Comparison of ENCODE assay signal across 17 cellular contexts in the genomic region with DNA sequence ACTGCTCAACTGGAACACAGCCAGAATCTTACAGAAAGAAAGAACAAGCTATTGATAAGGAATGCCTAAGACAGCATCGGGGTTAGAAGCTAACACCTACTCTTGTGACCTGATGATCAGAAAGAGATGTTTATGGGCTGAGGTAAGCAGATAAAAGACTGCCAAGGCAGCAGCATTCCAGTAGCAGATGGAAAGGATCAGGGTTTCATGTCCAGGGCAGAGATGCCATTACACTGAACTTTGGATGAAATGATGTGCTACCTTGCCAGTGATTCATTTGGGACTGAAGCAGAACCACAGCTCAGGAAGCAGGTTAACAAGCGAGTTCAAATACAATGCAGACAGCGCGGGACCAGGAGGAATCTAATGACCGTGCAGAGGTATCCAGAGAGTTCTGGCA. TPM values are rescaled to one million over a fixed set of nuclear protein-coding genes. Genes with fewer than 3 reads are reported as not detected.
DNase-seq lines count a peak whose midpoint lies in the region; ATAC-seq and TF ChIP-seq lines count a peak whose summit lies in the region.
"Had no signal": no experiment of that assay in that cellular context is flagged by ENCODE, and none has a peak within 500 bp of the region (broad histone marks: within the 10 kb centered on the region; RNA-seq: fewer than 3 reads in every experiment).

No MANE protein-coding gene starts in this region.

- ATAC-seq in left ventricle myocardium superior (peak; percentile 25), SK-N-SH treated with all-trans-retinoic acid at 6 μM for 48 hours (peak; percentile 25; the same call in 1 of the 3 replicates), HG02852 (IDR thresholded peaks at IDR 0.05; ENCODE audit: unreplicated experiment) (no peak)

- TF ChIP-seq CTCF in fibroblast of villous mesenchyme (IDR thresholded peaks at IDR 0.05; ENCODE audit: insufficient read depth, low read depth, low read length): no peak

- no peak for DNase-seq in left ventricle myocardium superior
- DNase-seq in cardiac septum (ENCODE audit: low spot score): no peak
- DNase-seq in fibroblast of villous mesenchyme (ENCODE audit: low read depth): peak; percentile 38
- DNase-seq in GDM1 (lab: John Stamatoyannopoulos, UW): no peak
- no peak for DNase-seq in H4 (ENCODE audit: low spot score)
- no peak for DNase-seq in T-helper 1 cell
- DNase-seq: 8988T, Calu3, GOT3, Karpas-422, NCI-H187 treated with DMSO at 0.1 percent for 48 hours, NCI-H2171, NCI-H510A had no signal

- no peak overlapping the region for H3K4me3 ChIP-seq in fibroblast of villous mesenchyme (ENCODE audit: low read depth, low read length)

- intact Hi-C loops in left ventricle myocardium superior (cut with micrococcal nuclease) (no loop called here), cardiac septum (cut with DNase I) (no loop called here)

TF ChIP-seq in SK-N-SH treated with all-trans-retinoic acid at 6 μM for 48 hours, 23 proteins besides CTCF, POLR2A, EP300 and RAD21:
- TF ChIP-seq RARB (CRISPR knock-in tag; IDR thresholded peaks at IDR 0.05): no peak
- no peak for TF ChIP-seq ZFP3 (CRISPR knock-in tag; IDR thresholded peaks at IDR 0.05)
- no peak for TF ChIP-seq PPARA (CRISPR knock-in tag; IDR thresholded peaks at IDR 0.05; ENCODE audit: borderline replicate concordance)
- no peak for TF ChIP-seq TCF4 (CRISPR knock-in tag; IDR thresholded peaks at IDR 0.05; ENCODE audit: borderline replicate concordance)

RNA-seq across cellular contexts. Expression of a gene that starts 27.1 kb away (rescaled TPM):
- 9.2 TPM for total RNA-seq in left ventricle myocardium superior
- total RNA-seq in cardiac septum: 47.2 TPM
- total RNA-seq in fibroblast of villous mesenchyme: not detected in 2 replicates
- 0.54 TPM in 1 of 2 replicates, not detected in the other for total RNA-seq in H4 (2014; rRNA removed; shearing (Covaris generic))
- total RNA-seq: Calu3 had no signal

RNA-seq across cellular contexts. Expression of a gene that starts 34.8 kb away (rescaled TPM):
- not detected for total RNA-seq in left ventricle myocardium superior
- total RNA-seq in cardiac septum: not detected
- total RNA-seq in fibroblast of villous mesenchyme: not detected in 2 replicates
- total RNA-seq in H4 (2014; rRNA removed; shearing (Covaris generic)): not detected in 2 replicates
- total RNA-seq: Calu3, OCI-LY7, RPMI7951 had no signal

RNA-seq across cellular contexts. Expression of a gene that starts 41.4 kb away (rescaled TPM):
- not detected for total RNA-seq in left ventricle myocardium superior
- total RNA-seq in cardiac septum: not detected
- total RNA-seq in fibroblast of villous mesenchyme: not detected in 2 replicates
- total RNA-seq in H4 (2014; rRNA removed; shearing (Covaris generic)): not detected in 2 replicates
- total RNA-seq: Calu3, OCI-LY7, RPMI7951 had no signal
